Comparison of ENCODE assay signal across 15 cellular contexts in genomic region chr21:34688145-34688544, GRCh38. TPM values are rescaled to one million over a fixed set of nuclear protein-coding genes. Genes with fewer than 3 reads are reported as not detected.
A peak's percentile ranks its signal among the peaks of the same experiment; 100 is the strongest.
DNase-seq lines count a peak whose midpoint lies in the region; ATAC-seq, FAIRE-seq and TF ChIP-seq lines count a peak whose summit lies in the region.
"Had no signal": no experiment of that assay in that cellular context is flagged by ENCODE, and none has a peak within 500 bp of the region (broad histone marks: within the 10 kb centered on the region; RNA-seq: fewer than 3 reads in every experiment).

No MANE protein-coding gene starts in this region.

- CTCF ChIA-PET in A673 (lab: Charles Lee), result no interaction called here

- peaks cover 5% of the 10 kb centered on the region for H3K36me3 Mint-ChIP-seq in glutamatergic neuron (ENCODE audit: unreplicated experiment)
- H3K36me3 Mint-ChIP-seq in type B pancreatic cell, result no peaks in the 10 kb centered on the region

- no peak for TF ChIP-seq POLR2A in GM12892 (IDR thresholded peaks at IDR 0.05; ENCODE audit: low read depth, low read length)

- H3K9me3 Mint-ChIP-seq in glutamatergic neuron (ENCODE audit: unreplicated experiment) (no peaks in the 10 kb centered on the region), type B pancreatic cell (no peaks in the 10 kb centered on the region)

- DNase-seq in A673 (ENCODE audit: low spot score) (peak; percentile 51), GM12892 (ENCODE audit: insufficient read length) (no peak), RKO (ENCODE audit: low spot score) (peak; percentile 6), glutamatergic neuron (peak; percentile 82), type B pancreatic cell (ENCODE audit: extremely low spot score, unreplicated experiment) (no peak), cerebellar nuclear complex (lab: John Stamatoyannopoulos, UW) (no peak), ecto neural progenitor cell (ENCODE audit: low spot score) (no peak)
- DNase-seq: activated CD8-positive, alpha-beta T cell treated with anti-CD3 and anti-CD28 coated beads, Interleukin-2, amount 10 ng/mL, durations not matched to agents 7 days and 5 days; activated gamma-delta T cell treated with Interleukin-2 at 50 U/mL for 16 hours; AML-193; NCI-H526 treated with DMSO at 0.1 percent for 48 hours had no signal

- H3K27me3 Mint-ChIP-seq in glutamatergic neuron (ENCODE audit: unreplicated experiment) (no peaks in the 10 kb centered on the region), type B pancreatic cell (peaks cover 16% of the 10 kb centered on the region)

- intact Hi-C loops in A673 (cut with micrococcal nuclease; ENCODE audit: unreplicated experiment), result no loop called here

- no peak overlapping the region for H3K27ac Mint-ChIP-seq in glutamatergic neuron (ENCODE audit: unreplicated experiment)
- no peak overlapping the region for H3K27ac Mint-ChIP-seq in type B pancreatic cell
- H3K27ac Mint-ChIP-seq: activated CD8-positive, alpha-beta T cell treated with anti-CD3 and anti-CD28 coated beads, Interleukin-2, amount 10 ng/mL, durations not matched to agents 7 days and 5 days had no signal

- H3K4me1 Mint-ChIP-seq in glutamatergic neuron (ENCODE audit: low read depth, unreplicated experiment), result no peaks in the 10 kb centered on the region
- peaks cover 11% of the 10 kb centered on the region for H3K4me1 Mint-ChIP-seq in type B pancreatic cell (ENCODE audit: unreplicated experiment)

- no peak overlapping the region for H3K4me3 Mint-ChIP-seq in glutamatergic neuron (ENCODE audit: unreplicated experiment)
- no peak overlapping the region for H3K4me3 Mint-ChIP-seq in type B pancreatic cell
- H3K4me3 Mint-ChIP-seq: activated CD8-positive, alpha-beta T cell treated with anti-CD3 and anti-CD28 coated beads, Interleukin-2, amount 10 ng/mL, durations not matched to agents 7 days and 5 days had no signal

- H3K27me3 ChIP-seq in A673 (replicated peaks; ENCODE audit: insufficient read depth, low read depth, low read length, poor library complexity), result peaks cover 12% of the 10 kb centered on the region

- POLR2A ChIA-PET in A673 (lab: Charles Lee; ENCODE audit: low non-redundant PET), result no interaction called here

- FAIRE-seq in GM12892 (lab: Jason Lieb, UNC), result peak; percentile 33
- FAIRE-seq: astrocyte, frontal cortex had no signal

- no peak overlapping the region for H3K27ac ChIP-seq in A673 (ENCODE audit: low read depth, low read length, poor library complexity, severe bottlenecking)
- H3K27ac ChIP-seq: thoracic aorta had no signal

- no peak overlapping the region for H3K4me3 ChIP-seq in A673 (ENCODE audit: low read depth, low read length, poor library complexity, severe bottlenecking)
- H3K4me3 ChIP-seq: thoracic aorta had no signal

- BruUV-seq in A673 (replicated peaks; lab: Mats Ljungman, UMichigan), result no TSS peak

- H3K4me1 ChIP-seq in A673 (ENCODE audit: insufficient read depth, low read length, poor library complexity, severe bottlenecking), result no peaks in the 10 kb centered on the region

- H3K36me3 ChIP-seq in A673 (ENCODE audit: insufficient read depth, low read length, poor library complexity, severe bottlenecking), result no peaks in the 10 kb centered on the region
- H3K36me3 ChIP-seq: thoracic aorta had no signal

- ATAC-seq in HG02884 (IDR thresholded peaks at IDR 0.05; ENCODE audit: unreplicated experiment), result no peak
- ATAC-seq: activated CD8-positive, alpha-beta T cell treated with anti-CD3 and anti-CD28 coated beads, Interleukin-2, amount 10 ng/mL, durations not matched to agents 7 days and 5 days had no signal

- H3K9me3 ChIP-seq in A673 (ENCODE audit: low read depth, low read length, poor library complexity, severe bottlenecking), result no peaks in the 10 kb centered on the region
- H3K9me3 ChIP-seq: thoracic aorta had no signal

- TF ChIP-seq CTCF in A673 (conservative IDR thresholded peaks at IDR 0.05; ENCODE audit: low read depth, low read length) (peak; percentile 64), glutamatergic neuron (IDR thresholded peaks at IDR 0.05; ENCODE audit: partially characterized antibody, unreplicated experiment) (peak; percentile 72), type B pancreatic cell (conservative IDR thresholded peaks at IDR 0.05) (no peak)

RNA-seq across cellular contexts. Expression of gene CLIC6, which starts 19.4 kb away (rescaled TPM):
- total RNA-seq in A673 (2021) (not detected in 2 replicates), glutamatergic neuron (ENCODE audit: unreplicated experiment) (0.17 TPM), type B pancreatic cell (ENCODE audit: low replicate concordance) (6.2 and 17.6 TPM in 2 replicates)
- polyA plus RNA-seq in GM12892 (2012; ENCODE audit: missing spikeins), result 9.9 TPM

Comparison
In these comparisons a context has a peak if more than half of its experiments do, and no peak if none do; other contexts are left out.
1. DNase-seq: peak in A673 (single experiment), RKO (single experiment) and glutamatergic neuron (single experiment); none in GM12892 (single experiment), type B pancreatic cell (single experiment), cerebellar nuclear complex (0 of 2) and ecto neural progenitor cell (single experiment).